In genomic region chr15:92011611-92012367, GRCh38 we compare ENCODE assay signal across 9 cellular contexts.
DNase-seq lines count a peak whose midpoint lies in the region; ATAC-seq, FAIRE-seq and TF ChIP-seq lines count a peak whose summit lies in the region.
"Had no signal": no experiment of that assay in that cellular context is flagged by ENCODE, and none has a peak within 500 bp of the region (broad histone marks: within the 10 kb centered on the region; RNA-seq: fewer than 3 reads in every experiment).

No MANE protein-coding gene starts in this region.

- H3K27ac Mint-ChIP-seq in CD4-positive, alpha-beta T cell, result no peak overlapping the region
- H3K27ac Mint-ChIP-seq: activated B cell treated with CpG ODN at 0.5 μM for 24 hours had no signal

- H3K4me3 Mint-ChIP-seq in activated T-cell treated with anti-CD3 and anti-CD28 coated beads, Interleukin-2, amount 50 U/mL, for 4 hours, result peak overlapping the region; percentile 17
- H3K4me3 Mint-ChIP-seq in CD4-positive, alpha-beta T cell, result no peak overlapping the region
- H3K4me3 Mint-ChIP-seq: activated B cell treated with CpG ODN at 0.5 μM for 24 hours had no signal

- no peaks in the 10 kb centered on the region for H3K36me3 Mint-ChIP-seq in activated T-cell treated with anti-CD3 and anti-CD28 coated beads, Interleukin-2, amount 50 U/mL, for 4 hours (ENCODE audit: insufficient read depth)
- H3K36me3 Mint-ChIP-seq in CD4-positive, alpha-beta T cell (ENCODE audit: low read depth), result no peaks in the 10 kb centered on the region

- H3K4me3 ChIP-seq in right atrium auricular region (peak overlapping the region in 1 of 2 donors; percentile 0), tibial artery (peak overlapping the region in 1 of 2 donors; percentile 11)

- H3K27ac ChIP-seq in right atrium auricular region (peak overlapping the region; percentile 17 to 46), tibial artery (peak overlapping the region; percentile 42 to 46)
- no peak overlapping the region for H3K27ac ChIP-seq in CD4-positive, alpha-beta T cell (ENCODE audit: low read depth, low read length)

- no peaks in the 10 kb centered on the region for H3K27me3 Mint-ChIP-seq in activated T-cell treated with anti-CD3 and anti-CD28 coated beads, Interleukin-2, amount 50 U/mL, for 4 hours (ENCODE audit: low read depth)
- H3K27me3 Mint-ChIP-seq in CD4-positive, alpha-beta T cell, result no peaks in the 10 kb centered on the region
- H3K27me3 Mint-ChIP-seq: activated B cell treated with CpG ODN at 0.5 μM for 24 hours had no signal

- no peaks in the 10 kb centered on the region for H3K9me3 Mint-ChIP-seq in activated T-cell treated with anti-CD3 and anti-CD28 coated beads, Interleukin-2, amount 50 U/mL, for 4 hours
- no peaks in the 10 kb centered on the region for H3K9me3 Mint-ChIP-seq in CD4-positive, alpha-beta T cell
- H3K9me3 Mint-ChIP-seq: activated B cell treated with CpG ODN at 0.5 μM for 24 hours had no signal

- peak; percentile 70 to 74 for ATAC-seq in activated T-cell treated with anti-CD3 and anti-CD28 coated beads, Interleukin-2, amount 50 U/mL, for 4 hours
- no peak for ATAC-seq in CD4-positive, alpha-beta T cell (ENCODE audit: poor library complexity)

- no peak for FAIRE-seq in HTR-8/SVneo (lab: Jason Lieb, UNC)

- H3K4me1 ChIP-seq in right atrium auricular region, result peaks cover 0 to 58% of the 10 kb centered on the region in 2 donors
- H3K4me1 ChIP-seq in tibial artery, result peaks cover 0 to 62% (median 28%) of the 10 kb centered on the region in 4 donors

- H3K27me3 ChIP-seq in right atrium auricular region, result no peaks in the 10 kb centered on the region
- no peaks in the 10 kb centered on the region for H3K27me3 ChIP-seq in tibial artery
- no peaks in the 10 kb centered on the region for H3K27me3 ChIP-seq in CD4-positive, alpha-beta T cell (ENCODE audit: control insufficient read depth, insufficient read depth, low read length)

- TF ChIP-seq CTCF in right atrium auricular region (IDR thresholded peaks at IDR 0.05) (no peak), tibial artery (IDR thresholded peaks at IDR 0.05) (no peak)
- no peak for TF ChIP-seq CTCF in CD4-positive, alpha-beta T cell (IDR thresholded peaks at IDR 0.05)

- intact Hi-C loops in tibial artery (cut with DNase I; ENCODE audit: low total_unique reads), result no loop called here
- intact Hi-C loops in CD4-positive, alpha-beta T cell (cut with DNase I, micrococcal nuclease), result no loop called here

- CTCF ChIA-PET in CD4-positive, alpha-beta T cell (lab: Charles Lee), result no interaction called here

- peaks cover 65% of the 10 kb centered on the region for H3K4me1 Mint-ChIP-seq in activated T-cell treated with anti-CD3 and anti-CD28 coated beads, Interleukin-2, amount 50 U/mL, for 4 hours (ENCODE audit: low read depth)
- peaks cover 67% of the 10 kb centered on the region for H3K4me1 Mint-ChIP-seq in CD4-positive, alpha-beta T cell (ENCODE audit: low read depth)
- H3K4me1 Mint-ChIP-seq: activated B cell treated with CpG ODN at 0.5 μM for 24 hours had no signal

- DNase-seq in activated naive CD4-positive, alpha-beta T cell treated with Interleukin-2 at 50 U/mL for 16 hours, result peak; percentile 24
- no peak for DNase-seq in activated naive CD4-positive, alpha-beta T cell (lab: John Stamatoyannopoulos, UW)
- no peak for DNase-seq in activated T-cell treated with anti-CD3 and anti-CD28 coated beads, Interleukin-2, amount 50 U/mL, for 4 hours
- no peak for DNase-seq in right atrium auricular region (ENCODE audit: low spot score)
- DNase-seq in tibial artery, result no peak
- no peak for DNase-seq in CD4-positive, alpha-beta T cell
- DNase-seq in HTR-8/SVneo (ENCODE audit: insufficient read length, low spot score), result no peak
- no peak for DNase-seq in GOT3 (lab: John Stamatoyannopoulos, UW)
- DNase-seq: activated B cell treated with CpG ODN at 0.5 μM for 24 hours had no signal

- no peaks in the 10 kb centered on the region for H3K36me3 ChIP-seq in right atrium auricular region
- no peaks in the 10 kb centered on the region for H3K36me3 ChIP-seq in tibial artery

- POLR2A ChIA-PET in CD4-positive, alpha-beta T cell (lab: Charles Lee), result no interaction called here

- no peaks in the 10 kb centered on the region for H3K9me3 ChIP-seq in right atrium auricular region
- H3K9me3 ChIP-seq in tibial artery, result no peaks in the 10 kb centered on the region
- no peaks in the 10 kb centered on the region for H3K9me3 ChIP-seq in CD4-positive, alpha-beta T cell (ENCODE audit: control insufficient read depth, low read length)
